Comparison of ENCODE assay signal across 18 cellular contexts in the genomic region with DNA sequence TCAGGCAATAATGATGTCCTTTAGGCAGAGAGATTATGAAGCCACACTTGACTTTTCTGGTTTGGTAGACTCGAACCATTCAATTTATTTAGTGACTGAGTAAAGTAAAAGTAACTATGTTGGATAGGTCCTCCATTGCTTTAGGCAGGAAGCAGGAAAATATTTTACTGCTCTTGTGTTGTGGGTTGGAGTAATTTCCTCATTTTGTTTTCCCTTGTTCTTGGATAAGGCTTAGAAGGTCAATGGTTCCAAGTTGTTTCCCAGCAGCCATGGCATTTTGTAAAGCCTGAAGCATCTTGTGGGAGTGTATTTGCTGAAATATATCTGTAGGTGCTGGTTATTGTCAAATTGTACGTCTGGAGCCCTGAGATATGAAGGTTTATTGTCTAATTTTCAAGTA.
"Had no signal": no experiment of that assay in that cellular context is flagged by ENCODE, and none has a peak within 500 bp of the region (broad histone marks: within the 10 kb centered on the region; RNA-seq: fewer than 3 reads in every experiment).

No MANE protein-coding gene starts in this region.

- H3K27ac ChIP-seq: esophagus muscularis mucosa, hepatocyte, lower lobe of right lung, upper lobe of right lung had no signal

- H3K4me3 ChIP-seq: esophagus muscularis mucosa, hepatocyte, lower lobe of right lung, upper lobe of right lung had no signal

- H3K36me3 ChIP-seq: esophagus muscularis mucosa, lower lobe of right lung, upper lobe of right lung had no signal

- H3K9me3 ChIP-seq: esophagus muscularis mucosa, lower lobe of right lung, upper lobe of right lung had no signal

- FAIRE-seq: colon had no signal

- H3K4me1 ChIP-seq: upper lobe of right lung had no signal

- H3K27me3 ChIP-seq: esophagus muscularis mucosa, hepatocyte, upper lobe of right lung had no signal

- ATAC-seq: activated T-helper 17 cell treated with anti-CD3 and anti-CD28 coated beads, Interleukin-2, amount 50 U/mL, for 72 hours; lower lobe of right lung; sciatic nerve; upper lobe of right lung had no signal

- DNase-seq: activated B cell treated with CpG ODN at 0.5 μM for 24 hours; activated CD4-positive, alpha-beta memory T cell treated with anti-CD3 and anti-CD28 coated beads, Interleukin-2, amount 10 ng/mL, durations not matched to agents 7 days and 5 days; activated CD4-positive, alpha-beta T cell treated with anti-CD3 and anti-CD28 coated beads for 48 hours; activated naive CD4-positive, alpha-beta T cell; activated naive CD8-positive, alpha-beta T cell treated with anti-CD3 and anti-CD28 coated beads for 36 hours; activated T-cell treated with anti-CD3 and anti-CD28 coated beads, Interleukin-2, amount 50 U/mL, for 1 hour; amygdala; central memory CD4-positive, alpha-beta T cell; foreskin fibroblast; lower lobe of right lung; occipital lobe; stimulated activated naive CD4-positive, alpha-beta T cell; upper lobe of right lung had no signal
